Comparison of ENCODE assay signal across 8 cellular contexts in genomic region chr17:66906321-66907278, GRCh38. TPM values are rescaled to one million over a fixed set of nuclear protein-coding genes. Genes with fewer than 3 reads are reported as not detected.
DNase-seq lines count a peak whose midpoint lies in the region; ATAC-seq, FAIRE-seq and TF ChIP-seq lines count a peak whose summit lies in the region.

No MANE protein-coding gene starts in this region.

- intact Hi-C loops in activated T-helper 1 cell treated with anti-CD3 and anti-CD28 coated beads, Interleukin-12 subunit alpha, Interleukin-12 subunit beta, Interleukin-2, Interleukin-4 antibody, amounts not matched to agents 30 ng/mL and 10 ng/mL and 1 ng/mL, durations not matched to agents 14 hours and 24 hours and 36 hours (cut with micrococcal nuclease), result loop anchor here (1.0 kb wide), 4 partner anchors 178 to 706 kb away; no protein-coding TSS in a partner anchor

- H3K9ac ChIP-seq in neural progenitor cell, result no peak overlapping the region

- H3K4me1 ChIP-seq in neural progenitor cell, result no peaks in the 10 kb centered on the region

- no peaks in the 10 kb centered on the region for H3K9me3 Mint-ChIP-seq in activated T-helper 1 cell treated with anti-CD3 and anti-CD28 coated beads, Interleukin-12 subunit alpha, Interleukin-12 subunit beta, Interleukin-2, Interleukin-4 antibody, amounts not matched to agents 30 ng/mL and 10 ng/mL and 1 ng/mL, durations not matched to agents 14 hours and 24 hours and 36 hours
- H3K9me3 Mint-ChIP-seq in neural progenitor cell, result no peaks in the 10 kb centered on the region

- H3K4me2 ChIP-seq in neural progenitor cell, result no peak overlapping the region

- H3K4me3 ChIP-seq in fibroblast of the aortic adventitia (ENCODE audit: low read depth, low read length) (no peak overlapping the region), neural progenitor cell (no peak overlapping the region)

- H3K36me3 ChIP-seq in neural progenitor cell, result no peaks in the 10 kb centered on the region

- no peak for FAIRE-seq in RCC 7860 (lab: Jason Lieb, UNC)

- H3K27me3 Mint-ChIP-seq in activated T-helper 1 cell treated with anti-CD3 and anti-CD28 coated beads, Interleukin-12 subunit alpha, Interleukin-12 subunit beta, Interleukin-2, Interleukin-4 antibody, amounts not matched to agents 30 ng/mL and 10 ng/mL and 1 ng/mL, durations not matched to agents 14 hours and 24 hours and 36 hours (ENCODE audit: insufficient read depth), result no peaks in the 10 kb centered on the region
- peaks cover 7% of the 10 kb centered on the region for H3K27me3 Mint-ChIP-seq in neural progenitor cell (ENCODE audit: insufficient read depth, low read depth)

- no peak overlapping the region for H3K4me3 Mint-ChIP-seq in activated T-helper 1 cell treated with anti-CD3 and anti-CD28 coated beads, Interleukin-12 subunit alpha, Interleukin-12 subunit beta, Interleukin-2, Interleukin-4 antibody, amounts not matched to agents 30 ng/mL and 10 ng/mL and 1 ng/mL, durations not matched to agents 14 hours and 24 hours and 36 hours
- H3K4me3 Mint-ChIP-seq in neural progenitor cell, result no peak overlapping the region

- H3F3A ChIP-seq in neural progenitor cell (ENCODE audit: low read depth), result no peaks in the 10 kb centered on the region

- H3K27ac ChIP-seq in neural progenitor cell (no peak overlapping the region), substantia nigra (ENCODE audit: low read depth, low read length, poor library complexity, severe bottlenecking) (no peak overlapping the region)

- no peak for ATAC-seq in GM21717 (IDR thresholded peaks at IDR 0.05; ENCODE audit: unreplicated experiment)

- no peak overlapping the region for H3K27ac Mint-ChIP-seq in activated T-helper 1 cell treated with anti-CD3 and anti-CD28 coated beads, Interleukin-12 subunit alpha, Interleukin-12 subunit beta, Interleukin-2, Interleukin-4 antibody, amounts not matched to agents 30 ng/mL and 10 ng/mL and 1 ng/mL, durations not matched to agents 14 hours and 24 hours and 36 hours
- H3K27ac Mint-ChIP-seq in neural progenitor cell, result no peak overlapping the region

- DNase-seq in ELF-1 (ENCODE audit: low read depth, low spot score) (peak; percentile 74), LoVo (ENCODE audit: low spot score) (peak; percentile 75), RCC 7860 (ENCODE audit: low spot score) (peak; percentile 46), fibroblast of the aortic adventitia (ENCODE audit: low read depth) (peak; percentile 82), neural progenitor cell (ENCODE audit: low spot score) (peak; percentile 64), substantia nigra (lab: John Stamatoyannopoulos, UW) (peak in 46 of 49 donors; percentile 4 to 80 (median 56))
- peak; percentile 33 for DNase-seq in activated T-helper 1 cell treated with anti-CD3 and anti-CD28 coated beads, Interleukin-12 subunit alpha, Interleukin-12 subunit beta, Interleukin-2, Interleukin-4 antibody, amounts not matched to agents 30 ng/mL and 10 ng/mL and 1 ng/mL, durations not matched to agents 14 hours and 24 hours and 36 hours (ENCODE audit: low spot score)

- H3K4me1 Mint-ChIP-seq in activated T-helper 1 cell treated with anti-CD3 and anti-CD28 coated beads, Interleukin-12 subunit alpha, Interleukin-12 subunit beta, Interleukin-2, Interleukin-4 antibody, amounts not matched to agents 30 ng/mL and 10 ng/mL and 1 ng/mL, durations not matched to agents 14 hours and 24 hours and 36 hours (ENCODE audit: low read depth), result peaks cover 9% of the 10 kb centered on the region
- H3K4me1 Mint-ChIP-seq in neural progenitor cell, result peaks cover 23% of the 10 kb centered on the region

- H2AFZ ChIP-seq in neural progenitor cell (replicated peaks), result no peak overlapping the region

- H3K79me2 ChIP-seq in neural progenitor cell (ENCODE audit: low read depth), result no peaks in the 10 kb centered on the region

- no peaks in the 10 kb centered on the region for H3K27me3 ChIP-seq in neural progenitor cell

- TF ChIP-seq CTCF in fibroblast of the aortic adventitia (IDR thresholded peaks at IDR 0.05; ENCODE audit: insufficient read depth, low read length) (peak; percentile 97), neural progenitor cell (IDR thresholded peaks at IDR 0.05) (peak; percentile 84)

- no peaks in the 10 kb centered on the region for H3K9me3 ChIP-seq in neural progenitor cell (ENCODE audit: low read depth)

- H4K20me1 ChIP-seq in neural progenitor cell (ENCODE audit: low read depth), result no peaks in the 10 kb centered on the region

- H3K36me3 Mint-ChIP-seq in activated T-helper 1 cell treated with anti-CD3 and anti-CD28 coated beads, Interleukin-12 subunit alpha, Interleukin-12 subunit beta, Interleukin-2, Interleukin-4 antibody, amounts not matched to agents 30 ng/mL and 10 ng/mL and 1 ng/mL, durations not matched to agents 14 hours and 24 hours and 36 hours (ENCODE audit: low read depth), result no peaks in the 10 kb centered on the region
- H3K36me3 Mint-ChIP-seq in neural progenitor cell, result no peaks in the 10 kb centered on the region

RNA-seq across cellular contexts. Expression of gene CACNG4, which starts 57.9 kb away (rescaled TPM):
- not detected in 2 replicates for total RNA-seq in activated T-helper 1 cell treated with anti-CD3 and anti-CD28 coated beads, Interleukin-12 subunit alpha, Interleukin-12 subunit beta, Interleukin-2, Interleukin-4 antibody, amounts not matched to agents 30 ng/mL and 10 ng/mL and 1 ng/mL, durations not matched to agents 14 hours and 24 hours and 36 hours
- not detected in 2 replicates for total RNA-seq in fibroblast of the aortic adventitia (ENCODE audit: low replicate concordance)
- total RNA-seq in neural progenitor cell (ENCODE audit: low replicate concordance), result 0.34 and 1.2 TPM in 2 replicates
